15 cellular contexts compared by ENCODE assay signal in the genomic region with DNA sequence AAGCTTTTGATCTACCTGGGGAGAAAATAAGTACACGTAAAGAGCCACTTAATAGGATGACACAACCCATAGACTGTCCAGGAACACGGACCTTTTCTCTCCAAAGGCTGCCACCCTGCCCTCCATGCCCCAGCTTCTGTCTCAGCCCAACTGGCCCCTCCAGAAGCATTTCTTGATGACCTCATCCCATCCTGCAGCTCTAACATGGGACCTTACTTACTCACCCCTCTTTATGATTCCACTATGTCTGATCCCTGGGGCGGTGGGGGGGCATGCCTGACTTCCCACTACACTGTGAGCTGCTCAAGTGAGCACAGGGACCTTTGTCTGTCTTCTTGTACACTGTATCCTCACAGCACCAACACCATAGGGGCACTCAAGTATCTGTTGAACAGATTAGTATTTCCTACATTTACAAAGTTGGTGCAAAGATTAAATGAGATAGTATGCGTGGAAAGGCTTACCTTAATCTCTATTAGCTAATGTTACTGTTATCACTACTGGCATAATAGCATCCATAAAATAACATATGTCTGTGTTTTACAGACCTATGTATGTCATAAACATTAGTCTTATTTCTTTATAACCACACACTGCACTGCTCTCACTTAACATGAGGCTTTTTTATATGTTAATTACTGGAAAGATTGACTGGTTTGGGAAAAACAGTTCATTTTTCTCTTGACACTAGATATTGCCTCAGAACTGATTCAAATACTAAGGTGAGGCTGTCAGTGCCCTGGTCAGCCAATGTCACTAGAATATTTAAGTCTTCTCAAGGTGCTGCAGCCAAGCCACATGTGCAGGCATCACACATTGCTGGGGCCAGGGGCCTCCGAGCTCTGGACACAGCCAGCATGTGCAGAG.
DNase-seq lines count a peak whose midpoint lies in the region; ATAC-seq and TF ChIP-seq lines count a peak whose summit lies in the region.
"Had no signal": no experiment of that assay in that cellular context is flagged by ENCODE, and none has a peak within 500 bp of the region (broad histone marks: within the 10 kb centered on the region; RNA-seq: fewer than 3 reads in every experiment).

No MANE protein-coding gene starts in this region.

- no peaks in the 10 kb centered on the region for H3K9me3 Mint-ChIP-seq in activated naive CD4-positive, alpha-beta T cell treated with anti-CD3 and anti-CD28 coated beads, Interleukin-2, amount 10 ng/mL, durations not matched to agents 7 days and 5 days
- H3K9me3 Mint-ChIP-seq in WTC11 = no peaks in the 10 kb centered on the region
- H3K9me3 Mint-ChIP-seq: IgD-negative memory B cell had no signal

- peak overlapping the region; percentile 87 for H3K27ac ChIP-seq in subcutaneous abdominal adipose tissue (ENCODE audit: low read depth, low read length)
- H3K27ac ChIP-seq: VCaP had no signal

- H3K36me3 ChIP-seq in subcutaneous abdominal adipose tissue (ENCODE audit: control insufficient read depth in 5 of 5, insufficient read depth in 5 of 5, low read length in 5 of 5) = peaks cover 0 to 2% (median under 1%) of the 10 kb centered on the region in 5 donors

- POLR2A ChIA-PET in WTC11 (lab: Charles Lee) = no interaction called here

- no peak overlapping the region for H3K4me3 ChIP-seq in subcutaneous abdominal adipose tissue (ENCODE audit: low read depth in 1 of 5, low read length in 5 of 5)

- H3K4me1 Mint-ChIP-seq in activated naive CD4-positive, alpha-beta T cell treated with anti-CD3 and anti-CD28 coated beads, Interleukin-2, amount 10 ng/mL, durations not matched to agents 7 days and 5 days = peaks cover 69% of the 10 kb centered on the region
- peaks cover 68% of the 10 kb centered on the region for H3K4me1 Mint-ChIP-seq in WTC11

- H3K9me3 ChIP-seq in subcutaneous abdominal adipose tissue (ENCODE audit: control insufficient read depth in 5 of 5, low read length in 5 of 5) = no peaks in the 10 kb centered on the region

- H3K27ac Mint-ChIP-seq in activated naive CD4-positive, alpha-beta T cell treated with anti-CD3 and anti-CD28 coated beads, Interleukin-2, amount 10 ng/mL, durations not matched to agents 7 days and 5 days = peak overlapping the region; percentile 74
- H3K27ac Mint-ChIP-seq in WTC11 = peak overlapping the region; percentile 77

- no peak for TF ChIP-seq CTCF in WTC11 (IDR thresholded peaks at IDR 0.05)

- no peaks in the 10 kb centered on the region for H3K27me3 Mint-ChIP-seq in activated naive CD4-positive, alpha-beta T cell treated with anti-CD3 and anti-CD28 coated beads, Interleukin-2, amount 10 ng/mL, durations not matched to agents 7 days and 5 days
- H3K27me3 Mint-ChIP-seq in WTC11 (ENCODE audit: low read depth) = no peaks in the 10 kb centered on the region
- H3K27me3 Mint-ChIP-seq: IgD-negative memory B cell had no signal

- peaks cover 13% of the 10 kb centered on the region for H3K36me3 Mint-ChIP-seq in activated naive CD4-positive, alpha-beta T cell treated with anti-CD3 and anti-CD28 coated beads, Interleukin-2, amount 10 ng/mL, durations not matched to agents 7 days and 5 days
- peaks cover 5% of the 10 kb centered on the region for H3K36me3 Mint-ChIP-seq in WTC11
- H3K36me3 Mint-ChIP-seq: IgD-negative memory B cell had no signal

- no peaks in the 10 kb centered on the region for H3K27me3 ChIP-seq in subcutaneous abdominal adipose tissue (ENCODE audit: control insufficient read depth in 5 of 5, insufficient read depth in 4 of 5, low read length in 5 of 5)

- CTCF ChIA-PET in activated naive CD4-positive, alpha-beta T cell treated with anti-CD3 and anti-CD28 coated beads, Interleukin-2, amount 10 ng/mL, durations not matched to agents 7 days and 5 days (lab: Charles Lee) = interaction anchor here (0.6 to 1.0 kb wide), 2 partner anchors 18 to 48 kb away, joined by 3 read pairs; no protein-coding TSS in a partner anchor
- CTCF ChIA-PET in WTC11 (lab: Charles Lee) = interaction anchor here (0.7 to 1.7 kb wide), 5 partner anchors 11 to 212 kb away, joined by 3 to 5 read pairs (median 3); no protein-coding TSS in a partner anchor

- no peak for ATAC-seq in WTC11
- ATAC-seq in GM21526 (IDR thresholded peaks at IDR 0.05; ENCODE audit: low FRiP score, unreplicated experiment) = no peak
- ATAC-seq in HG03175 (IDR thresholded peaks at IDR 0.05; ENCODE audit: unreplicated experiment) = no peak
- ATAC-seq in HG03565 (IDR thresholded peaks at IDR 0.05; ENCODE audit: unreplicated experiment) = no peak

- H3K4me1 ChIP-seq in subcutaneous abdominal adipose tissue (ENCODE audit: control insufficient read depth in 5 of 5, insufficient read depth in 5 of 5, low read length in 5 of 5) = peaks cover 16 to 79% (median 71%) of the 10 kb centered on the region in 5 donors

- no peak overlapping the region for H3K4me3 Mint-ChIP-seq in activated naive CD4-positive, alpha-beta T cell treated with anti-CD3 and anti-CD28 coated beads, Interleukin-2, amount 10 ng/mL, durations not matched to agents 7 days and 5 days
- no peak overlapping the region for H3K4me3 Mint-ChIP-seq in WTC11

- no peak for DNase-seq in activated naive CD4-positive, alpha-beta T cell treated with anti-CD3 and anti-CD28 coated beads, Interleukin-2, amount 10 ng/mL, durations not matched to agents 7 days and 5 days
- no peak for DNase-seq in activated naive CD4-positive, alpha-beta T cell treated with anti-CD3 and anti-CD28 coated beads, Interleukin-2, amount 50 U/mL, for 16 hours
- no peak for DNase-seq in WTC11 (ENCODE audit: low spot score)
- DNase-seq in kidney tubule cell (ENCODE audit: low spot score) = peak; percentile 63
- DNase-seq: activated gamma-delta T cell treated with Interleukin-2 at 50 U/mL for 16 hours; DMS79 treated with DMSO at 0.1 percent for 48 hours; NCI-H1694 treated with DMSO at 0.1 percent for 48 hours; stimulated activated CD4-positive, alpha-beta T cell treated with anti-CD3 and anti-CD28 coated beads, Interleukin-4, amount 100 ng/mL, for 1 hour; stimulated activated naive CD4-positive, alpha-beta T cell treated with Interleukin-2 at 50 U/mL for 16 hours had no signal

- no peak overlapping the region for H3K9ac ChIP-seq in subcutaneous abdominal adipose tissue (ENCODE audit: low read length in 5 of 5)

TF ChIP-seq in WTC11, 78 proteins besides CTCF, POLR2A, EP300 and RAD21:
- TF ChIP-seq RORB (CRISPR knock-in tag; IDR thresholded peaks at IDR 0.05) (no peak), NR2C2 (CRISPR knock-in tag; IDR thresholded peaks at IDR 0.05) (no peak)
TF ChIP-seq in WTC11: peak in this region for 0.
